In genomic region chr1:204834752-204835151, GRCh38 we compare ENCODE assay signal across 13 cellular contexts. TPM values are rescaled to one million over a fixed set of nuclear protein-coding genes. Genes with fewer than 3 reads are reported as not detected.
DNase-seq lines count a peak whose midpoint lies in the region; TF ChIP-seq lines count a peak whose summit lies in the region.
"Had no signal": no experiment of that assay in that cellular context is flagged by ENCODE, and none has a peak within 500 bp of the region (broad histone marks: within the 10 kb centered on the region; RNA-seq: fewer than 3 reads in every experiment).

No MANE protein-coding gene starts in this region.

- no peak overlapping the region for H3K27ac Mint-ChIP-seq in endodermal cell
- H3K27ac Mint-ChIP-seq in neural progenitor cell: no peak overlapping the region
- H3K27ac Mint-ChIP-seq: CD14-positive monocyte; CD8-positive, alpha-beta memory T cell had no signal

- WGBS in endodermal cell (ENCODE audit: insufficient coverage in 1 of 2, insufficient read length in 1 of 2), 2 experiments: 68 to 77% methylated on average over 3 to 4 of the region's 4 CpGs
- WGBS in tibial nerve, 2 donors: 57 to 67% methylated on average over 4 of the region's 4 CpGs

- no peaks in the 10 kb centered on the region for H3K36me3 ChIP-seq in HUES48 (ENCODE audit: control insufficient read depth, insufficient read depth, low read length)
- no peaks in the 10 kb centered on the region for H3K36me3 ChIP-seq in OCI-LY7 (ENCODE audit: insufficient read depth, low read length)
- H3K36me3 ChIP-seq in endodermal cell (ENCODE audit: control insufficient read depth, insufficient read depth, low read length): no peaks in the 10 kb centered on the region
- H3K36me3 ChIP-seq in neural progenitor cell: no peaks in the 10 kb centered on the region
- no peaks in the 10 kb centered on the region for H3K36me3 ChIP-seq in tibial nerve

- no peak for TF ChIP-seq POLR2A in tibial nerve (IDR thresholded peaks at IDR 0.05)

- H3K4me1 Mint-ChIP-seq in endodermal cell (peaks cover 19% of the 10 kb centered on the region), neural progenitor cell (peaks cover 29% of the 10 kb centered on the region)
- H3K4me1 Mint-ChIP-seq: CD14-positive monocyte; CD8-positive, alpha-beta memory T cell had no signal

- POLR2A ChIA-PET in OCI-LY7 (lab: Charles Lee): no interaction called here

- no peaks in the 10 kb centered on the region for H3K9me2 ChIP-seq in OCI-LY7 (ENCODE audit: insufficient read depth, low read length)

- H3K9me3 ChIP-seq in HUES48 (ENCODE audit: control insufficient read depth, insufficient read depth, low read length): no peaks in the 10 kb centered on the region
- H3K9me3 ChIP-seq in OCI-LY7 (ENCODE audit: low read length): no peaks in the 10 kb centered on the region
- no peaks in the 10 kb centered on the region for H3K9me3 ChIP-seq in endodermal cell (ENCODE audit: control insufficient read depth, low read length)
- no peaks in the 10 kb centered on the region for H3K9me3 ChIP-seq in neural progenitor cell (ENCODE audit: low read depth)
- no peaks in the 10 kb centered on the region for H3K9me3 ChIP-seq in tibial nerve
- H3K9me3 ChIP-seq: Caco-2 had no signal

- H2AFZ ChIP-seq in OCI-LY7 (ENCODE audit: low read length) (no peak overlapping the region), neural progenitor cell (replicated peaks) (no peak overlapping the region)

- H3K27me3 ChIP-seq in HUES48 (ENCODE audit: control insufficient read depth, insufficient read depth, low read length) (no peaks in the 10 kb centered on the region), endodermal cell (ENCODE audit: control insufficient read depth, insufficient read depth, low read length, poor library complexity, severe bottlenecking) (no peaks in the 10 kb centered on the region), neural progenitor cell (no peaks in the 10 kb centered on the region), tibial nerve (peaks cover 0 to 12% of the 10 kb centered on the region in 2 donors)

- intact Hi-C loops in OCI-LY7 (cut with micrococcal nuclease; ENCODE audit: unreplicated experiment): no loop called here

- H3K4me1 ChIP-seq in HUES48 (ENCODE audit: control insufficient read depth, insufficient read depth, low read length) (peaks cover 16% of the 10 kb centered on the region), OCI-LY7 (ENCODE audit: insufficient read depth, low read length, poor library complexity, severe bottlenecking) (no peaks in the 10 kb centered on the region), endodermal cell (ENCODE audit: control insufficient read depth, insufficient read depth, low read length) (no peaks in the 10 kb centered on the region), neural progenitor cell (peaks cover 11% of the 10 kb centered on the region), tibial nerve (no peaks in the 10 kb centered on the region)
- H3K4me1 ChIP-seq: Caco-2 had no signal

- H3K27me3 Mint-ChIP-seq in endodermal cell (ENCODE audit: insufficient read depth) (peaks cover 5% of the 10 kb centered on the region), neural progenitor cell (ENCODE audit: insufficient read depth, low read depth) (peaks cover 10% of the 10 kb centered on the region)

- no peak overlapping the region for H3K4me3 ChIP-seq in HUES48 (ENCODE audit: low read depth, low read length)
- no peak overlapping the region for H3K4me3 ChIP-seq in OCI-LY7 (ENCODE audit: low read depth, low read length, poor library complexity, severe bottlenecking)
- no peak overlapping the region for H3K4me3 ChIP-seq in endodermal cell (ENCODE audit: low read length)
- no peak overlapping the region for H3K4me3 ChIP-seq in neural progenitor cell
- no peak overlapping the region for H3K4me3 ChIP-seq in tibial nerve

- no peak overlapping the region for H3K9ac ChIP-seq in HUES48 (ENCODE audit: low read depth, low read length)
- H3K9ac ChIP-seq in endodermal cell (ENCODE audit: extremely low read depth, low read length, poor library complexity, severe bottlenecking): no peak overlapping the region
- no peak overlapping the region for H3K9ac ChIP-seq in neural progenitor cell

- H3K36me3 Mint-ChIP-seq in endodermal cell (ENCODE audit: low read depth) (peaks cover 2% of the 10 kb centered on the region), neural progenitor cell (no peaks in the 10 kb centered on the region)
- H3K36me3 Mint-ChIP-seq: CD14-positive monocyte had no signal

- TF ChIP-seq EP300 in tibial nerve (IDR thresholded peaks at IDR 0.05): no peak

- H4K20me1 ChIP-seq in OCI-LY7 (ENCODE audit: insufficient read depth, low read length) (no peaks in the 10 kb centered on the region), neural progenitor cell (ENCODE audit: low read depth) (peaks cover 45% of the 10 kb centered on the region)

- DNase-seq in OCI-LY7 (ENCODE audit: low spot score): peak; percentile 5
- DNase-seq in endodermal cell: no peak
- peak; percentile 5 for DNase-seq in neural progenitor cell (ENCODE audit: low spot score)
- no peak for DNase-seq in A172 (ENCODE audit: low spot score)
- DNase-seq in SKM-1 treated with dmso at 0.1 percent for 144 hours (lab: John Stamatoyannopoulos, UW; ENCODE audit: unreplicated experiment): no peak
- no peak for DNase-seq in tibial nerve (ENCODE audit: low spot score in 2 of 2)
- DNase-seq: Caco-2; CD8-positive, alpha-beta memory T cell; DND-41; GDM1; IMR-90 had no signal

- H3K9me3 Mint-ChIP-seq in endodermal cell (no peaks in the 10 kb centered on the region), neural progenitor cell (no peaks in the 10 kb centered on the region)
- H3K9me3 Mint-ChIP-seq: CD14-positive monocyte had no signal

- no peak overlapping the region for H3K4me2 ChIP-seq in OCI-LY7 (ENCODE audit: low read length)
- H3K4me2 ChIP-seq in neural progenitor cell: no peak overlapping the region

- TF ChIP-seq CTCF in OCI-LY7 (conservative IDR thresholded peaks at IDR 0.05; ENCODE audit: low read length): 0 out of 2 replicates have a peak, but pooled peaks have one; percentile 17
- peak; percentile 50 for TF ChIP-seq CTCF in endodermal cell (conservative IDR thresholded peaks at IDR 0.05)
- no peak for TF ChIP-seq CTCF in neural progenitor cell (IDR thresholded peaks at IDR 0.05)
- TF ChIP-seq CTCF in tibial nerve (IDR thresholded peaks at IDR 0.05): no peak

- peak overlapping the region; percentile 4 for H3K27ac ChIP-seq in HUES48 (ENCODE audit: low read depth, low read length)
- no peak overlapping the region for H3K27ac ChIP-seq in OCI-LY7 (ENCODE audit: low read depth, low read length, poor library complexity, severe bottlenecking)
- peak overlapping the region; percentile 47 for H3K27ac ChIP-seq in endodermal cell (ENCODE audit: low read depth, low read length)
- H3K27ac ChIP-seq in neural progenitor cell: peak overlapping the region; percentile 6
- H3K27ac ChIP-seq in tibial nerve: no peak overlapping the region

- no TSS peak for BruUV-seq in OCI-LY7 (replicated peaks; lab: Mats Ljungman, UMichigan)

- CTCF ChIA-PET in OCI-LY7 (lab: Charles Lee; ENCODE audit: unreplicated experiment): no interaction called here

- H3K4me3 Mint-ChIP-seq in endodermal cell: no peak overlapping the region
- no peak overlapping the region for H3K4me3 Mint-ChIP-seq in neural progenitor cell
- H3K4me3 Mint-ChIP-seq: CD14-positive monocyte; CD8-positive, alpha-beta memory T cell had no signal

- H3F3A ChIP-seq in neural progenitor cell (ENCODE audit: low read depth): peaks cover 18% of the 10 kb centered on the region

- H3K79me2 ChIP-seq in OCI-LY7 (ENCODE audit: insufficient read depth, low read depth, low read length): no peaks in the 10 kb centered on the region
- H3K79me2 ChIP-seq in neural progenitor cell (ENCODE audit: low read depth): no peaks in the 10 kb centered on the region

RNA-seq across cellular contexts. Expression of gene NFASC, which starts 35.9 kb away (rescaled TPM):
- not detected in 2 replicates for total RNA-seq in OCI-LY7 (2014; rRNA removed; shearing (Covaris generic))
- total RNA-seq in OCI-LY7 (2022): 0.15 TPM in 1 of 2 replicates, not detected in the other
- 10 to 100 TPM; 27.7 to 45.9 TPM for total RNA-seq in endodermal cell
- polyA plus RNA-seq in endodermal cell (2013, experiment 1 of 2): 38.0 TPM
- 41.3 TPM for polyA plus RNA-seq in endodermal cell (2013, experiment 2 of 2)
- total RNA-seq in neural progenitor cell (ENCODE audit: low replicate concordance): 2.5 and 3.7 TPM in 2 replicates
- 19.8 and 33.3 TPM in 2 replicates for total RNA-seq in A172 (2014; rRNA removed; shearing (Covaris generic))
- total RNA-seq in tibial nerve: 100 to 1,000 TPM in 1 of 4 donors, 10 to 100 TPM in 3; 69.9 to 112 (median 94.0) TPM
- polyA plus RNA-seq: CD14-positive monocyte; CD8-positive, alpha-beta memory T cell had no signal

Comparison
In these comparisons a context has a peak if more than half of its experiments do, and no peak if none do; other contexts are left out.
1. H3K27ac ChIP-seq: peak in HUES48 (single experiment), endodermal cell (single experiment) and neural progenitor cell (single experiment); none in OCI-LY7 (single experiment) and tibial nerve (0 of 4).
2. DNase-seq: peak in OCI-LY7 (single experiment) and neural progenitor cell (single experiment); none in endodermal cell (single experiment), A172 (single experiment), SKM-1 treated with dmso at 0.1 percent for 144 hours (single experiment) and tibial nerve (0 of 2).
3. CTCF ChIP-seq: peak in OCI-LY7 (single experiment) and endodermal cell (single experiment); none in neural progenitor cell (single experiment) and tibial nerve (0 of 5).